ENCODE assay signal across 8 cellular contexts in the genomic region with DNA sequence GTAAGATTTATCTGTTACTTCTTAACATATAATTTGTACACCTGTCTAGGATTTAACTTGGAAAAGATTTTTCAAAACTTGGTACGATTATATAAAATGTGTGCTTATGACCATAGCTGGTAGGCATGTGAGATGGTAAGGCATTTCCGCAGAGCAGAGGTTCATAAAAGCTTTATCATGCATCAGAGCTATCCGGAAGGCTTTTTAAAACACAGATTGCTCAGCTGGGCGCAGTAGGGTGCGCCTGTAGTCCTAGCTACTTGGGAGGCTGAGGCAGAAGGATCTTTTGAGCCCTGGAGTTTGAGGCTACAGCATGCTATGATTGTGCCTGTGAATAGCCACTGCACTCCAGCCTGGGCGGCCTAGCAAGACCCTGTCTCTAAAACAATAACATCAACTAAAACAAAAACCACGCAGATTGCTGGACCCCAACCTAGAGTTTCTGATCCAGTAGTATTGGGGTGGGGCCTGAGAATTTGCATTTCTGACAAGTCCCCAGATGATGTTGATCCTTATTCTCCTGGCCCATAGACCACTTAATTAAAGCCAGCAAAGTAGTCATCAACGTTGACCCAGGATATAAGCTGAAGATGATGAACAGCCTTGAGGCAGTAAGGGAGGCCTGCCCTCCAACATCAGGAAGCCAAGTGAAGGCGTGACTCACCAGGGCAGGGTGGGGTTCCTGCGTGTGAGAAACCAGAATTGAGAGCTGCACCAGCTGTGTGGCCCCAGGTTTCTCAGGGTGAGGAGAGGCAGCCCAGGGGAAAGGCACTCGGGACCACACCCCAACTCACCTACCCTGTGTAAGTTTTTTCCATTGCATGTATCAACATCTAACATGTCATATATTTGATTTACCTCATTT. TPM values are rescaled to one million over a fixed set of nuclear protein-coding genes. Genes with fewer than 3 reads are reported as not detected.
DNase-seq lines count a peak whose midpoint lies in the region; ATAC-seq and TF ChIP-seq lines count a peak whose summit lies in the region.
"Had no signal": no experiment of that assay in that cellular context is flagged by ENCODE, and none has a peak within 500 bp of the region (broad histone marks: within the 10 kb centered on the region; RNA-seq: fewer than 3 reads in every experiment).

No MANE protein-coding gene starts in this region.

- no peak overlapping the region for H3K27ac Mint-ChIP-seq in endothelial cell (ENCODE audit: unreplicated experiment)

- H3K79me2 ChIP-seq in MM.1S (ENCODE audit: low read length), result no peaks in the 10 kb centered on the region

- no peak overlapping the region for H2AFZ ChIP-seq in MM.1S (ENCODE audit: low read length)

- TF ChIP-seq CTCF in MM.1S (IDR thresholded peaks at IDR 0.05; ENCODE audit: low read length) (no peak), fibroblast of villous mesenchyme (IDR thresholded peaks at IDR 0.05; ENCODE audit: insufficient read depth, low read depth, low read length) (no peak), endothelial cell (IDR thresholded peaks at IDR 0.05; ENCODE audit: unreplicated experiment) (no peak)

- peaks cover 24% of the 10 kb centered on the region for H3K27me3 ChIP-seq in MM.1S (replicated peaks; ENCODE audit: insufficient read depth, low read length)

- H3K36me3 ChIP-seq in MM.1S (replicated peaks; ENCODE audit: insufficient read depth, low read length), result no peaks in the 10 kb centered on the region

- H3K27ac ChIP-seq in MM.1S (ENCODE audit: low read length), result no peak overlapping the region
- H3K27ac ChIP-seq: VCaP had no signal

- no peak overlapping the region for H3K4me3 ChIP-seq in MM.1S (ENCODE audit: low read length)
- no peak overlapping the region for H3K4me3 ChIP-seq in fibroblast of villous mesenchyme (ENCODE audit: low read depth, low read length)

- H4K20me1 ChIP-seq in MM.1S (ENCODE audit: insufficient read depth, low read length), result no peaks in the 10 kb centered on the region

- no peak overlapping the region; the same call in 1 of the 2 replicates for H3K4me2 ChIP-seq in MM.1S (ENCODE audit: low read depth, low read length)

- no peaks in the 10 kb centered on the region for H3K36me3 Mint-ChIP-seq in endothelial cell (ENCODE audit: low read depth, unreplicated experiment)

- ATAC-seq in GM19467 (IDR thresholded peaks at IDR 0.05; ENCODE audit: unreplicated experiment), result peak; percentile 57

- H3K9me3 ChIP-seq in MM.1S (replicated peaks; ENCODE audit: insufficient read depth, low read length), result no peaks in the 10 kb centered on the region

- H3K4me1 ChIP-seq in MM.1S (ENCODE audit: low read length), result peaks cover 10% of the 10 kb centered on the region

- H3K9me3 Mint-ChIP-seq in endothelial cell (ENCODE audit: unreplicated experiment), result no peaks in the 10 kb centered on the region

- peaks cover 2% of the 10 kb centered on the region for H3K27me3 Mint-ChIP-seq in endothelial cell (ENCODE audit: unreplicated experiment)

- H3K9me2 ChIP-seq in MM.1S (replicated peaks; ENCODE audit: insufficient read depth, low read length), result no peaks in the 10 kb centered on the region

- DNase-seq in MM.1S, result peak; percentile 59
- DNase-seq in activated T-cell treated with anti-CD3 and anti-CD28 coated beads for 24 hours (ENCODE audit: low read depth), result peak; percentile 63
- DNase-seq in fibroblast of villous mesenchyme (ENCODE audit: low read depth), result peak; percentile 91
- peak; percentile 38 to 77 (median 51) for DNase-seq in stimulated activated CD4-positive, alpha-beta T cell treated with anti-CD3 and anti-CD28 coated beads, TNF-alpha, amount 100 ng/mL, for 24 hours (ENCODE audit: low read depth in 3 of 3)
- no peak for DNase-seq in nucleus accumbens (lab: John Stamatoyannopoulos, UW)
- no peak for DNase-seq in endothelial cell (ENCODE audit: low spot score)

- H3K4me1 Mint-ChIP-seq in endothelial cell (ENCODE audit: unreplicated experiment), result peaks cover 23% of the 10 kb centered on the region

- H3K9ac ChIP-seq in MM.1S (ENCODE audit: low read length), result no peak overlapping the region

- peaks cover 4% of the 10 kb centered on the region for H3F3A ChIP-seq in MM.1S (ENCODE audit: insufficient read depth, low read length)

- no peak overlapping the region for H3K4me3 Mint-ChIP-seq in endothelial cell (ENCODE audit: unreplicated experiment)

RNA-seq across cellular contexts. Expression of a gene that starts 21.6 kb away (rescaled TPM):
- total RNA-seq in fibroblast of villous mesenchyme, result 66.0 and 96.3 TPM in 2 replicates
- total RNA-seq in endothelial cell (ENCODE audit: unreplicated experiment), result 255 TPM

RNA-seq across cellular contexts. Expression of a gene that starts 39.7 kb away (rescaled TPM):
- total RNA-seq in fibroblast of villous mesenchyme (3.9 and 7.4 TPM in 2 replicates), endothelial cell (ENCODE audit: unreplicated experiment) (27.4 TPM)

Comparison
In these comparisons a context has a peak if more than half of its experiments do, and no peak if none do; other contexts are left out.
1. DNase-seq: peak in MM.1S (single experiment), activated T-cell treated with anti-CD3 and anti-CD28 coated beads for 24 hours (single experiment), fibroblast of villous mesenchyme (single experiment) and stimulated activated CD4-positive, alpha-beta T cell treated with anti-CD3 and anti-CD28 coated beads, TNF-alpha, amount 100 ng/mL, for 24 hours (3 of 3); none in nucleus accumbens (0 of 56) and endothelial cell (single experiment).